In genomic region chr21:39182016-39182415, GRCh38 we compare ENCODE assay signal across 1 cellular context.
TF ChIP-seq lines count a peak whose summit lies in the region.

No MANE protein-coding gene starts in this region.

TF ChIP-seq in K562, 482 proteins besides CTCF, POLR2A, EP300 and RAD21 (continued from another document):
- TF ChIP-seq MGA (IDR thresholded peaks at IDR 0.05) = no peak
- TF ChIP-seq IFI16 (CRISPR knock-in tag; IDR thresholded peaks at IDR 0.05) = no peak
- no peak for TF ChIP-seq ZBTB7A (IDR thresholded peaks at IDR 0.05; ENCODE audit: borderline replicate concordance, control insufficient read depth, low read depth, low read length)
- peak in 1 of 2 experiments; percentile 19; a peak in 1 of 4 replicates for TF ChIP-seq MLLT1 (IDR thresholded peaks at IDR 0.05)
- no peak for TF ChIP-seq MYBL2 (IDR thresholded peaks at IDR 0.05; ENCODE audit: low read depth)
- no peak for TF ChIP-seq MYBL2 (CRISPR knock-in tag; IDR thresholded peaks at IDR 0.05; ENCODE audit: borderline replicate concordance)
